8 cellular contexts compared by ENCODE assay signal in genomic region chr9:99259231-99259918, GRCh38.
A peak's percentile ranks its signal among the peaks of the same experiment; 100 is the strongest.
DNase-seq lines count a peak whose midpoint lies in the region; ATAC-seq and FAIRE-seq lines count a peak whose summit lies in the region.

No MANE protein-coding gene starts in this region.

- no peak for ATAC-seq in GM21360 (IDR thresholded peaks at IDR 0.05; ENCODE audit: unreplicated experiment)

- FAIRE-seq in GM18507 (lab: Jason Lieb, UNC) = peak; percentile 72

- DNase-seq in GM18507 (ENCODE audit: extremely low spot score, insufficient read length, low read depth) (no peak), NCI-H1092 treated with DMSO at 0.1 percent for 48 hours (lab: John Stamatoyannopoulos, UW) (peak; percentile 61), globus pallidus (ENCODE audit: low spot score) (peak; percentile 87), nucleus accumbens (lab: John Stamatoyannopoulos, UW) (peak; percentile 10 to 94 (median 77)), NCI-H82 (lab: John Stamatoyannopoulos, UW) (no peak), NCI-H2171 (lab: John Stamatoyannopoulos, UW) (no peak)
- DNase-seq in activated effector memory CD4-positive, alpha-beta T cell treated with anti-CD3 and anti-CD28 coated beads, Interleukin-2, amount 50 U/mL, for 16 hours = peak; percentile 77

Comparison
In these comparisons a context has a peak if more than half of its experiments do, and no peak if none do; other contexts are left out.
1. DNase-seq: peak in NCI-H1092 treated with DMSO at 0.1 percent for 48 hours (single experiment), activated effector memory CD4-positive, alpha-beta T cell treated with anti-CD3 and anti-CD28 coated beads, Interleukin-2, amount 50 U/mL, for 16 hours (single experiment), globus pallidus (single experiment) and nucleus accumbens (56 of 56); none in GM18507 (single experiment), NCI-H82 (single experiment) and NCI-H2171 (single experiment).